In the genomic region with DNA sequence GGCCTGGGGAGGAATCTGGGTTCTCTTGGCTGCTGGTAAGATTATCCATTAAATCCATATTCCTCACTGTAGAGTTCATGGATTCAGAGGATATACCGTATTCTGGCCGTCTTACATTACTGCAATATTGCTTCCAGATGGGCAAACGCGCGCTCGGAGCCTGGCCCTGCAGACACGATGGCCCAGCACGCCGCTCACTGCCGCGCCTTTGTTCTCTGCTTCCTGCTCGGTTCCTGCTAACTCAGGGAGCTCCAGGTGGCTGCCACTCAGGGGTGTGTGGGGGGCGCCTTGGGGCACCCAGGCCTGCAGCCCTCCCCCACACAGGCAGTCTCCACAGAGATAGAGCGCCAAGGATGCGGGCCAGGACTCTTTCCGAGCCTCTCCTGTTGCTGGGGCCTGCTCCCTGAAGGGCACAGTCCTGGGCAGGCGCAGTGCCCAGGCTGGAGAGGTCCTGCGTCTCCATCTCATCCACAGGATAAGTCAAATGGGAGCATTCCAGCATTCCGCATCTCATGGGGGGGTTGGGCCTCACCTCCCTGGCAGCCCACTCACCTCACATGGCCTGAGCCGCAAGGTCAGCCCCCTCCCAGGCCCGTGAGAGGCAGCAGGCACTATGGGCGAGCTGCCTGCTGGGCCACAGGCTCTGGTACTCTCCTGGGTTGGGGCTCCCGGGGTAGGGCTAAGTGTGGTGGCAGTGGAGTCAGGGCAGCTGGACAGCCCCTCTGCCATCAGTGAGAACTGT, we compare ENCODE assay signal across 18 cellular contexts. TPM values are rescaled to one million over a fixed set of nuclear protein-coding genes. Genes with fewer than 3 reads are reported as not detected.
DNase-seq lines count a peak whose midpoint lies in the region; ATAC-seq, FAIRE-seq and TF ChIP-seq lines count a peak whose summit lies in the region.
"Had no signal": no experiment of that assay in that cellular context is flagged by ENCODE, and none has a peak within 500 bp of the region (broad histone marks: within the 10 kb centered on the region; RNA-seq: fewer than 3 reads in every experiment).

No MANE protein-coding gene starts in this region.

- H2AFZ ChIP-seq in mesenchymal stem cell (ENCODE audit: low read depth, low read length), result no peak overlapping the region
- H2AFZ ChIP-seq: PC-9 had no signal

- TF ChIP-seq POLR2A in vagina (IDR thresholded peaks at IDR 0.05), result no peak

- H2BK120ac ChIP-seq in mesenchymal stem cell (ENCODE audit: low read depth, low read length), result no peak overlapping the region

- H2BK12ac ChIP-seq in mesenchymal stem cell (ENCODE audit: low read length in 2 of 2), result no peak overlapping the region

- H3K23ac ChIP-seq in mesenchymal stem cell (ENCODE audit: low read length in 2 of 2), result no peak overlapping the region

- H4K8ac ChIP-seq in mesenchymal stem cell (ENCODE audit: low read length), result no peak overlapping the region

- no peak overlapping the region for H2BK5ac ChIP-seq in mesenchymal stem cell (ENCODE audit: low read depth, low read length, poor library complexity, severe bottlenecking)

- intact Hi-C loops in Right ventricle myocardium superior (cut with DNase I) (no loop called here), vagina (cut with DNase I) (no loop called here)

- H3K18ac ChIP-seq in mesenchymal stem cell (ENCODE audit: low read depth in 1 of 2, low read length in 2 of 2), result no peak overlapping the region

- H3K9me3 ChIP-seq in right atrium auricular region (peaks cover 0 to 8% of the 10 kb centered on the region in 2 donors), mesenchymal stem cell (ENCODE audit: control insufficient read depth, low read length) (no peaks in the 10 kb centered on the region), vagina (no peaks in the 10 kb centered on the region)

- H3K4ac ChIP-seq in mesenchymal stem cell (ENCODE audit: low read depth in 1 of 2, low read length in 2 of 2), result no peak overlapping the region

- H2BK15ac ChIP-seq in mesenchymal stem cell (ENCODE audit: low read depth, poor library complexity, severe bottlenecking), result peak overlapping the region; percentile 32

- no peak for FAIRE-seq in HTR-8/SVneo (lab: Jason Lieb, UNC)
- FAIRE-seq: G401.6 had no signal

- no peaks in the 10 kb centered on the region for H3K79me1 ChIP-seq in mesenchymal stem cell (replicated peaks; ENCODE audit: low read length, poor library complexity, severe bottlenecking)

- ATAC-seq in Right ventricle myocardium superior (ENCODE audit: poor library complexity) (no peak), SK-N-SH treated with all-trans-retinoic acid at 6 μM for 48 hours (peak; percentile 21; the same call in 1 of the 3 replicates)

- H3K27ac ChIP-seq in right atrium auricular region, result no peak overlapping the region
- H3K27ac ChIP-seq in mesenchymal stem cell (ENCODE audit: low read length, poor library complexity, severe bottlenecking), result no peak overlapping the region
- H3K27ac ChIP-seq in vagina, result peak overlapping the region; percentile 58
- H3K27ac ChIP-seq: PC-9, SJSA1 had no signal

- 90% methylated on average over 23 of the region's 23 CpGs for WGBS in mesenchymal stem cell

- H3K36me3 ChIP-seq in right atrium auricular region (no peaks in the 10 kb centered on the region), mesenchymal stem cell (ENCODE audit: control insufficient read depth in 1 of 2, insufficient read depth in 2 of 2, low read depth in 1 of 2, low read length in 2 of 2) (no peaks in the 10 kb centered on the region), vagina (no peaks in the 10 kb centered on the region)
- H3K36me3 ChIP-seq: SJSA1 had no signal

- H4K91ac ChIP-seq in mesenchymal stem cell (ENCODE audit: low read length), result no peak overlapping the region

- no peak overlapping the region for H3K4me3 ChIP-seq in right atrium auricular region
- H3K4me3 ChIP-seq in mesenchymal stem cell (ENCODE audit: insufficient read depth in 1 of 2, low read depth in 1 of 2, low read length in 2 of 2), result no peak overlapping the region
- H3K4me3 ChIP-seq in vagina, result no peak overlapping the region
- H3K4me3 ChIP-seq: PC-9, SJSA1 had no signal

- peaks cover 0 to 12% of the 10 kb centered on the region in 2 donors for H3K4me1 ChIP-seq in right atrium auricular region
- no peaks in the 10 kb centered on the region for H3K4me1 ChIP-seq in mesenchymal stem cell (ENCODE audit: control insufficient read depth, insufficient read depth, low read depth, low read length)
- peaks cover 20% of the 10 kb centered on the region for H3K4me1 ChIP-seq in vagina
- H3K4me1 ChIP-seq: Caco-2, SJSA1 had no signal

- H2AK5ac ChIP-seq in mesenchymal stem cell (ENCODE audit: low read length, severe bottlenecking), result no peak overlapping the region

- no peak overlapping the region for H3K4me2 ChIP-seq in mesenchymal stem cell (ENCODE audit: low read length, poor library complexity, severe bottlenecking)
- H3K4me2 ChIP-seq: PC-9 had no signal

- no peak overlapping the region for H3K14ac ChIP-seq in mesenchymal stem cell (ENCODE audit: low read length in 2 of 2)

- DNase-seq in Right ventricle myocardium superior (peak; percentile 19), right atrium auricular region (ENCODE audit: low spot score) (no peak), mesenchymal stem cell (no peak), vagina (ENCODE audit: extremely low spot score in 2 of 2) (no peak), NCI-H446 treated with DMSO at 0.1 percent for 48 hours (lab: John Stamatoyannopoulos, UW) (no peak), NCI-H345 treated with DMSO at 0.1 percent for 48 hours (lab: John Stamatoyannopoulos, UW; ENCODE audit: unreplicated experiment) (no peak), HTR-8/SVneo (ENCODE audit: insufficient read length, low spot score) (no peak)
- DNase-seq: 8988T; Caco-2; CD4-positive, alpha-beta T cell; HCEC 1CT; NCI-H1092 treated with DMSO at 0.1 percent for 48 hours; NCI-H146; NCI-H524; PC-9 had no signal

- TF ChIP-seq CTCF in right atrium auricular region (IDR thresholded peaks at IDR 0.05), result no peak
- no peak for TF ChIP-seq CTCF in vagina (IDR thresholded peaks at IDR 0.05)

- H3K27me3 ChIP-seq in right atrium auricular region (no peaks in the 10 kb centered on the region), mesenchymal stem cell (ENCODE audit: control insufficient read depth in 1 of 2, insufficient read depth in 1 of 2, low read length in 2 of 2) (peaks cover 27 to 62% of the 10 kb centered on the region in 2 experiments), vagina (no peaks in the 10 kb centered on the region)

- H3K9ac ChIP-seq in mesenchymal stem cell (ENCODE audit: low read length), result no peak overlapping the region

TF ChIP-seq in SK-N-SH treated with all-trans-retinoic acid at 6 μM for 48 hours, 23 proteins besides CTCF, POLR2A, EP300 and RAD21:
- no peak for TF ChIP-seq ZNF565 (CRISPR knock-in tag; conservative IDR thresholded peaks at IDR 0.05; ENCODE audit: low read depth)
- TF ChIP-seq TCF4 (CRISPR knock-in tag; IDR thresholded peaks at IDR 0.05; ENCODE audit: borderline replicate concordance), result peak; percentile 57; the same call in 1 of the 2 replicates
TF ChIP-seq in SK-N-SH treated with all-trans-retinoic acid at 6 μM for 48 hours: peak in this region for 1.

RNA-seq across cellular contexts. Expression of gene KCNQ1OT1, which starts 14.1 kb away (rescaled TPM):
- total RNA-seq in Right ventricle myocardium superior, result 0.35 TPM
- under 1 TPM; 0.35 to 0.37 TPM for total RNA-seq in right atrium auricular region
- 0.08 TPM for polyA plus RNA-seq in mesenchymal stem cell (2013, experiment 1 of 2)
- polyA plus RNA-seq in mesenchymal stem cell (2013, experiment 2 of 2), result 0.05 TPM
- 3.4 TPM for total RNA-seq in vagina
